8 cellular contexts compared by ENCODE assay signal in the genomic region with DNA sequence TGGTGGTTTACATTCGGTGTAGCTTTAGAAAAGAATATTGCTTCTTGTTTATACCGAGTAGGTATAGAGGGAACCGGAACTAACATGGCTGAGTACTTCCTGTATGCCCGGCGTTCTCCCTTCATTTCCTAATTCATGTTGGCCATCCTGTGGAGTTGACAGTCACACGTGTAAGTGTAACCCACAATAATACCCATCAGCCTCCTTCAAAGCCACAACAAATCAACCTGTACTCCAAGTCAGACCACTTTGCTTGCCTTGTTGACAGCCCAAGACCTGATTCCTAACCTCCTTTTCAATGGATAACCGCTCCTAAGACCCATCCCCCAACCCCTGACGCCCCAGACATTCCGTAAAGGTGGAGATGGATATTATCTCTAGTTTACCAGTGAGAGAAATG. TPM values are rescaled to one million over a fixed set of nuclear protein-coding genes. Genes with fewer than 3 reads are reported as not detected.
A peak's percentile ranks its signal among the peaks of the same experiment; 100 is the strongest.
DNase-seq lines count a peak whose midpoint lies in the region; ATAC-seq, FAIRE-seq and TF ChIP-seq lines count a peak whose summit lies in the region.

No MANE protein-coding gene starts in this region.

- TF ChIP-seq EP300 in A549 (IDR thresholded peaks at IDR 0.05), result no peak

- H3K4me1 ChIP-seq in A549, result peaks cover 4% of the 10 kb centered on the region; the same call in 1 of the 3 replicates

- no peak for DNase-seq in A549 (ENCODE audit: low read depth in 1 of 2, low spot score in 1 of 2)
- peak; percentile 37 for DNase-seq in ELF-1 (ENCODE audit: low read depth, low spot score)
- no peak for DNase-seq in WTC11 (ENCODE audit: low spot score)
- DNase-seq in inferior parietal cortex (ENCODE audit: extremely low spot score), result peak; percentile 43
- DNase-seq in iPS-NIHi7 (ENCODE audit: extremely low spot score), result no peak
- DNase-seq in GM10266 (ENCODE audit: extremely low spot score), result no peak
- DNase-seq in NCI-H1436 treated with DMSO at 0.1 percent for 48 hours (lab: John Stamatoyannopoulos, UW), result no peak

- H3K27ac Mint-ChIP-seq in WTC11, result peak overlapping the region; percentile 91

- 47% methylated on average over 9 of the region's 9 CpGs for WGBS in A549 (ENCODE audit: missing lambda C conversion rate)

- no peaks in the 10 kb centered on the region for H3K9me3 Mint-ChIP-seq in WTC11

- H3K4me2 ChIP-seq in A549, result peak overlapping the region; percentile 53

- no peak for TF ChIP-seq CTCF in A549 (IDR thresholded peaks at IDR 0.05)
- TF ChIP-seq CTCF in WTC11 (IDR thresholded peaks at IDR 0.05), result no peak
- no peak for TF ChIP-seq CTCF in GM10266 (IDR thresholded peaks at IDR 0.05; ENCODE audit: control insufficient read depth, insufficient read depth, low read depth, missing control alignments)

- TF ChIP-seq RAD21 in A549 (conservative IDR thresholded peaks at IDR 0.05 in 1 of 2, IDR thresholded peaks at IDR 0.05 in 1 of 2), result no peak

- TF ChIP-seq POLR2A in A549 (IDR thresholded peaks at IDR 0.05; ENCODE audit: low read length), result no peak

- POLR2A ChIA-PET in A549 (lab: Yijun Ruan, JAX), result no interaction called here
- POLR2A ChIA-PET in WTC11 (lab: Charles Lee), result no interaction called here

- no peaks in the 10 kb centered on the region for H3K9me3 ChIP-seq in A549

- H3K27ac ChIP-seq in A549, result 0 out of 6 replicates have a peak overlapping the region, but pooled peaks of 1 of the 2 experiments have one; percentile 25

- ATAC-seq in A549 (no peak), WTC11 (peak; percentile 43), HG03457 (IDR thresholded peaks at IDR 0.05; ENCODE audit: unreplicated experiment) (no peak)

- H3K4me3 Mint-ChIP-seq in WTC11, result peak overlapping the region; percentile 30

- no peaks in the 10 kb centered on the region for H3K27me3 Mint-ChIP-seq in WTC11 (ENCODE audit: low read depth)

- H3K36me3 Mint-ChIP-seq in WTC11, result no peaks in the 10 kb centered on the region

- peaks cover 52% of the 10 kb centered on the region for H3K4me1 Mint-ChIP-seq in WTC11

- FAIRE-seq in A549 (lab: Jason Lieb, UNC), result no peak

- no peak overlapping the region for H3K4me3 ChIP-seq in A549

- CTCF ChIA-PET in A549 (lab: Yijun Ruan, JAX), result interaction anchor here (0.9 to 2.4 kb wide), 7 partner anchors 9 to 1404 kb away, joined by 3 to 17 read pairs (median 3); no protein-coding TSS in a partner anchor
- CTCF ChIA-PET in WTC11 (lab: Charles Lee), result interaction anchor here (1.1 to 2.5 kb wide), 7 partner anchors 29 to 629 kb away, joined by 4 to 41 read pairs (median 5); no protein-coding TSS in a partner anchor

TF ChIP-seq in A549, 52 proteins besides CTCF, POLR2A, EP300 and RAD21:
- no peak for TF ChIP-seq HES2 (IDR thresholded peaks at IDR 0.05)
- no peak for TF ChIP-seq HEYL (CRISPR knock-in tag; IDR thresholded peaks at IDR 0.05)
- no peak for TF ChIP-seq ESRRA (IDR thresholded peaks at IDR 0.05; ENCODE audit: borderline replicate concordance, low read length)
- no peak for TF ChIP-seq RFX5 (IDR thresholded peaks at IDR 0.05)
- no peak for TF ChIP-seq JUNB (IDR thresholded peaks at IDR 0.05)
- TF ChIP-seq, protein P1, sequence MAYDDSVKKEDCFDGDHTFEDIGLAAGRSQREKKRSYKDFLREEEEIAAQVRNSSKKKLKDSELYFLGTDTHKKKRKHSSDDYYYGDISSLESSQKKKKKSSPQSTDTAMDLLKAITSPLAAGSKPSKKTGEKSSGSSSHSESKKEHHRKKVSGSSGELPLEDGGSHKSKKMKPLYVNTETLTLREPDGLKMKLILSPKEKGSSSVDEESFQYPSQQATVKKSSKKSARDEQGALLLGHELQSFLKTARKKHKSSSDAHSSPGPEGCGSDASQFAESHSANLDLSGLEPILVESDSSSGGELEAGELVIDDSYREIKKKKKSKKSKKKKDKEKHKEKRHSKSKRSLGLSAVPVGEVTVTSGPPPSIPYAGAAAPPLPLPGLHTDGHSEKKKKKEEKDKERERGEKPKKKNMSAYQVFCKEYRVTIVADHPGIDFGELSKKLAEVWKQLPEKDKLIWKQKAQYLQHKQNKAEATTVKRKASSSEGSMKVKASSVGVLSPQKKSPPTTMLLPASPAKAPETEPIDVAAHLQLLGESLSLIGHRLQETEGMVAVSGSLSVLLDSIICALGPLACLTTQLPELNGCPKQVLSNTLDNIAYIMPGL (CRISPR knock-in tag; IDR thresholded peaks at IDR 0.05; ENCODE audit: borderline replicate concordance), result no peak
- no peak for TF ChIP-seq BHLHE40 (IDR thresholded peaks at IDR 0.05; ENCODE audit: low read depth, low read length)

TF ChIP-seq in WTC11, 78 proteins besides CTCF, POLR2A, EP300 and RAD21:
- TF ChIP-seq FOXK1 (CRISPR knock-in tag; IDR thresholded peaks at IDR 0.05) (peak; percentile 21; the same call in 1 of the 2 replicates), CBFB (CRISPR knock-in tag; IDR thresholded peaks at IDR 0.05; ENCODE audit: low read depth) (no peak)

RNA-seq across cellular contexts. Expression of gene UBE2U, which starts 42.1 kb away (rescaled TPM):
- polyA plus RNA-seq in A549 (2011; rRNA removed) (not detected in 2 replicates), A549 (2017; fragmentation: RNase III; extraction: RNeasy Plus Mini Kit Qiagen cat#74134 plus additional on column Dnase treatment) (not detected in 3 replicates)
- polyA plus RNA-seq in A549 (2012; cell fraction: cytosol; rRNA removed), result not detected in 2 replicates
- polyA plus RNA-seq in A549 (2012; cell fraction: nucleus; rRNA removed), result not detected in 2 replicates
- polyA minus RNA-seq in A549 (2011; rRNA and poly(A)+ RNA removed), result not detected in 2 replicates
- total RNA-seq in WTC11 (2021), result not detected in 3 replicates

Comparison
In these comparisons a context has a peak if more than half of its experiments do, and no peak if none do; other contexts are left out.
1. DNase-seq: peak in ELF-1 (single experiment) and inferior parietal cortex (single experiment); none in A549 (0 of 2), WTC11 (single experiment), iPS-NIHi7 (single experiment), GM10266 (single experiment) and NCI-H1436 treated with DMSO at 0.1 percent for 48 hours (single experiment).